ENCODE assay signal across 9 cellular contexts in the genomic region with DNA sequence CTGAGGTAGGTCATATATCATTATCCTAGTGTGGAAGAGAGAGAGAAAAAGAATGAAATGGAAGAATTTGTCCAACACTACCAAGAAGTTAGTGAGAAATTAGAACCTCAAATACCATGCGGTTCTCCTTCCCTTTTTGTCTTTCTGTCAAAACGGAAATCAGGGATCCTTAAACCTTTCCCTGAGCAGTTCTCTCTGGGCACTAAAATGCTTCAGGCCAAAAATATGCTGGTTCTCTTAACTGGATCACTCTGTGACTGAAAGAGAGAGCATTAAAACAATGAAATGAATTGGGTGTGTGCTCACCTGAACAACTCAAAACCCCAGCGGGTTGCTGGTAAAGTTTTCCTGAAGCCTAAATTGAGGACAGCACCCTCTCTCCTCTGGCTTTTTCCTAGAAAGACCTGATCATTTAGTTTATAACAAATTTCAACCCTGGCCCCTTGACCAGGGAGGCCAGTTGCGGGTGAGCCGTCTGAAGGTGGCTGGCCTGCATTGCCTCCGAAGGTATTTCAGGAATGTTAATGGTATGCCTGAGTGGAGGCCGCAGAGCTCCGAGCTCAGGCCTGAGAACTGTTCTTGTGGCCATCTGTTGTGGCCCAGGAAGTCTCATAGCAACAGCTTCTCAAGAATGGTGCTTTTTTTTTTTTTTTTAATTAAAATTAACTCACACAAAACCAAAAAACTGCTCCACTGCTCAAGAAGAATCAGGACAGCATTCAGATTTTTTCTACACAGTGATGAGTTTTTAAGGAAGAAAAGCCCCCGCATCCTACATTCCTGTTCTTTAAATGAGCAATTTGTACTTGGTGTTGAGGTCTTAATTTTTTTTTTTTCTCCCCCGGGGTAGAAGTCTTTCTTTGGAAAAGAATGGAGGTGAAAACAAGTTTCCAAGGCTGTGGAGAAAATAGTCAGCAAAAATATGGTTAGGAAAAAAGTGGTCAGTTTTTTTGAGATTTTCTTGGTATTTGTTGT.
DNase-seq lines count a peak whose midpoint lies in the region; ATAC-seq, FAIRE-seq and TF ChIP-seq lines count a peak whose summit lies in the region.
"Had no signal": no experiment of that assay in that cellular context is flagged by ENCODE, and none has a peak within 500 bp of the region (broad histone marks: within the 10 kb centered on the region; RNA-seq: fewer than 3 reads in every experiment).

No MANE protein-coding gene starts in this region.

- TF ChIP-seq POLR2A in testis (IDR thresholded peaks at IDR 0.05) = no peak

- H3K36me3 ChIP-seq in kidney epithelial cell (ENCODE audit: control insufficient read depth, insufficient read depth, low read length) = no peaks in the 10 kb centered on the region
- H3K36me3 ChIP-seq in testis (ENCODE audit: low read depth, missing control alignments) = no peaks in the 10 kb centered on the region

- DNase-seq in HS-5 (ENCODE audit: low read depth) (peak; percentile 74), cardiac fibroblast (ENCODE audit: low read depth in 2 of 2) (peak; percentile 95 to 96), kidney epithelial cell (ENCODE audit: low read depth) (peak; percentile 97), testis (peak; percentile 25), D721Med (ENCODE audit: insufficient read length, low spot score) (no peak), NCI-H2029 (lab: John Stamatoyannopoulos, UW) (no peak)
- no peak for DNase-seq in natural killer cell treated with Interleukin-12 subunit alpha and Interleukin-12 subunit beta and Interleukin-15 and Interleukin-18, amount 100 ng/mL, for 72 hours (ENCODE audit: low spot score)
- DNase-seq: activated naive CD4-positive, alpha-beta T cell had no signal

- no peaks in the 10 kb centered on the region for H3K4me1 ChIP-seq in testis

- H3K27ac Mint-ChIP-seq in natural killer cell treated with Interleukin-12 subunit alpha and Interleukin-12 subunit beta and Interleukin-15 and Interleukin-18, amount 100 ng/mL, for 72 hours = no peak overlapping the region

- no peak overlapping the region for H3K27ac ChIP-seq in testis

- H3K27me3 Mint-ChIP-seq in natural killer cell treated with Interleukin-12 subunit alpha and Interleukin-12 subunit beta and Interleukin-15 and Interleukin-18, amount 100 ng/mL, for 72 hours = peaks cover 17 to 44% of the 10 kb centered on the region in 2 donors

- ATAC-seq in natural killer cell treated with Interleukin-12 subunit alpha and Interleukin-12 subunit beta and Interleukin-15 and Interleukin-18, amount 100 ng/mL, for 72 hours = no peak
- no peak for ATAC-seq in HG03196 (IDR thresholded peaks at IDR 0.05; ENCODE audit: unreplicated experiment)

- FAIRE-seq in D721Med (lab: Jason Lieb, UNC) = no peak

- H3K9me3 Mint-ChIP-seq in natural killer cell treated with Interleukin-12 subunit alpha and Interleukin-12 subunit beta and Interleukin-15 and Interleukin-18, amount 100 ng/mL, for 72 hours = no peaks in the 10 kb centered on the region

- intact Hi-C loops in testis (cut with DNase I; ENCODE audit: low total_unique reads) = no loop called here

- no peak for TF ChIP-seq CTCF in cardiac fibroblast (IDR thresholded peaks at IDR 0.05; ENCODE audit: low read depth, low read length)
- no peak for TF ChIP-seq CTCF in kidney epithelial cell (IDR thresholded peaks at IDR 0.05; ENCODE audit: insufficient read depth, low read length, poor library complexity, severe bottlenecking)
- no peak for TF ChIP-seq CTCF in testis (IDR thresholded peaks at IDR 0.05)
- TF ChIP-seq CTCF in D721Med (IDR thresholded peaks at IDR 0.05; ENCODE audit: insufficient read depth, missing control alignments) = no peak

- no peaks in the 10 kb centered on the region for H3K27me3 ChIP-seq in kidney epithelial cell (ENCODE audit: control insufficient read depth, insufficient read depth, low read length)
- H3K27me3 ChIP-seq in testis = no peaks in the 10 kb centered on the region

- WGBS in testis, 2 donors = 46 to 59% methylated on average over 10 of the region's 10 CpGs

- no peak overlapping the region for H3K4me3 Mint-ChIP-seq in natural killer cell treated with Interleukin-12 subunit alpha and Interleukin-12 subunit beta and Interleukin-15 and Interleukin-18, amount 100 ng/mL, for 72 hours

- no peaks in the 10 kb centered on the region for H3K36me3 Mint-ChIP-seq in natural killer cell treated with Interleukin-12 subunit alpha and Interleukin-12 subunit beta and Interleukin-15 and Interleukin-18, amount 100 ng/mL, for 72 hours

- H3K4me3 ChIP-seq in cardiac fibroblast (replicated peaks in 1 of 2; ENCODE audit: low read depth in 2 of 2, low read length in 2 of 2) = no peak overlapping the region
- no peak overlapping the region for H3K4me3 ChIP-seq in kidney epithelial cell (ENCODE audit: low read depth, low read length)
- H3K4me3 ChIP-seq in testis = no peak overlapping the region

- no peaks in the 10 kb centered on the region for H3K9me3 ChIP-seq in testis

- no peaks in the 10 kb centered on the region for H3K4me1 Mint-ChIP-seq in natural killer cell treated with Interleukin-12 subunit alpha and Interleukin-12 subunit beta and Interleukin-15 and Interleukin-18, amount 100 ng/mL, for 72 hours (ENCODE audit: low read depth in 2 of 2)

Comparison
In these comparisons a context has a peak if more than half of its experiments do, and no peak if none do; other contexts are left out.
1. DNase-seq: peak in HS-5 (single experiment), cardiac fibroblast (2 of 2), kidney epithelial cell (single experiment) and testis (single experiment); none in natural killer cell treated with Interleukin-12 subunit alpha and Interleukin-12 subunit beta and Interleukin-15 and Interleukin-18, amount 100 ng/mL, for 72 hours (single experiment), D721Med (single experiment) and NCI-H2029 (single experiment).